In genomic region chr5:57113486-57113885, GRCh38 we compare ENCODE assay signal across 15 cellular contexts.
A peak's percentile ranks its signal among the peaks of the same experiment; 100 is the strongest.
DNase-seq lines count a peak whose midpoint lies in the region; ATAC-seq and TF ChIP-seq lines count a peak whose summit lies in the region.
"Had no signal": no experiment of that assay in that cellular context is flagged by ENCODE, and none has a peak within 500 bp of the region (broad histone marks: within the 10 kb centered on the region; RNA-seq: fewer than 3 reads in every experiment).

No MANE protein-coding gene starts in this region.

- H3K36me3 Mint-ChIP-seq in T-helper 17 cell (ENCODE audit: low read depth), result no peaks in the 10 kb centered on the region
- H3K36me3 Mint-ChIP-seq: CD14-positive monocyte; CD4-positive, alpha-beta memory T cell had no signal

- no peak overlapping the region for H3K4ac ChIP-seq in mesendoderm (ENCODE audit: low read depth, low read length)

- H3K79me1 ChIP-seq in mesendoderm (ENCODE audit: low read length), result no peaks in the 10 kb centered on the region

- H3K27me3 Mint-ChIP-seq in T-helper 17 cell, result no peaks in the 10 kb centered on the region

- no peak overlapping the region for H2BK15ac ChIP-seq in mesendoderm (replicated peaks; ENCODE audit: low read depth)

- H3K4me1 ChIP-seq in mesendoderm (ENCODE audit: control insufficient read depth, low read depth, low read length), result no peaks in the 10 kb centered on the region
- H3K4me1 ChIP-seq: BLaER1 had no signal

- no peaks in the 10 kb centered on the region for H3K9me3 ChIP-seq in T-helper 17 cell (ENCODE audit: control insufficient read depth, low read length, poor library complexity, severe bottlenecking)
- H3K9me3 ChIP-seq: BLaER1 had no signal

- H4K5ac ChIP-seq in mesendoderm (ENCODE audit: low read length), result no peak overlapping the region

- H2BK5ac ChIP-seq in mesendoderm (ENCODE audit: low read length), result no peak overlapping the region

- H3K4me1 Mint-ChIP-seq in T-helper 17 cell, result peaks cover 12% of the 10 kb centered on the region
- H3K4me1 Mint-ChIP-seq: CD14-positive monocyte, H9 had no signal

- no peak overlapping the region for H3K9ac ChIP-seq in mesendoderm (ENCODE audit: low read length)
- H3K9ac ChIP-seq: BLaER1 had no signal

- H3K56ac ChIP-seq in mesendoderm (ENCODE audit: low read length), result no peak overlapping the region

- TF ChIP-seq CTCF in foreskin fibroblast (IDR thresholded peaks at IDR 0.05; ENCODE audit: low read depth, low read length) (no peak), retinal pigment epithelial cell (conservative IDR thresholded peaks at IDR 0.05; ENCODE audit: low read depth, low read length) (no peak)

- H3K4me3 Mint-ChIP-seq in T-helper 17 cell, result no peak overlapping the region
- H3K4me3 Mint-ChIP-seq: CD14-positive monocyte; CD4-positive, alpha-beta memory T cell; H9 had no signal

- H3K27ac ChIP-seq in mesendoderm (ENCODE audit: low read depth, low read length), result no peak overlapping the region
- H3K27ac ChIP-seq: BLaER1 had no signal

- H2BK120ac ChIP-seq in mesendoderm (ENCODE audit: low read depth, low read length), result no peak overlapping the region

- DNase-seq in T-helper 17 cell (no peak), foreskin fibroblast (peak; percentile 2 to 17), retinal pigment epithelial cell (ENCODE audit: low read depth) (peak; percentile 83), SKM-1 treated with dmso at 0.1 percent for 144 hours (lab: John Stamatoyannopoulos, UW; ENCODE audit: unreplicated experiment) (no peak), mesendoderm (no peak)
- DNase-seq: CD4-positive, alpha-beta memory T cell; DMS153; DMS79; GDM1; H9; IMR-90 had no signal

- H3K27me3 ChIP-seq in mesendoderm (ENCODE audit: insufficient read depth, low read length, poor library complexity), result no peaks in the 10 kb centered on the region
- H3K27me3 ChIP-seq: BLaER1 had no signal

- H4K8ac ChIP-seq in mesendoderm (ENCODE audit: low read depth, low read length), result no peak overlapping the region

- H2AK5ac ChIP-seq in mesendoderm (ENCODE audit: low read length), result no peak overlapping the region

- H3K36me3 ChIP-seq in mesendoderm (ENCODE audit: control insufficient read depth, insufficient read depth, low read length), result no peaks in the 10 kb centered on the region
- H3K36me3 ChIP-seq: BLaER1 had no signal

- no peak overlapping the region for H3K4me2 ChIP-seq in mesendoderm (ENCODE audit: low read length)
- H3K4me2 ChIP-seq: BLaER1 had no signal

- no peak overlapping the region for H3K23ac ChIP-seq in mesendoderm (ENCODE audit: low read length)

- peak overlapping the region; percentile 56 for H3K27ac Mint-ChIP-seq in T-helper 17 cell
- H3K27ac Mint-ChIP-seq: CD14-positive monocyte; CD4-positive, alpha-beta memory T cell; H9 had no signal

- no peak overlapping the region for H3K18ac ChIP-seq in mesendoderm (ENCODE audit: low read length)

- ATAC-seq in T-helper 17 cell, result no peak
- ATAC-seq in esophagus mucosa, result peak; percentile 72
- ATAC-seq in GM21786 (IDR thresholded peaks at IDR 0.05; ENCODE audit: unreplicated experiment), result no peak

- H3K79me2 ChIP-seq in mesendoderm (ENCODE audit: control insufficient read depth, insufficient read depth, low read length), result no peaks in the 10 kb centered on the region

- no peak overlapping the region for H3K4me3 ChIP-seq in foreskin fibroblast (ENCODE audit: low read depth in 1 of 2, low read length in 2 of 2)
- H3K4me3 ChIP-seq in retinal pigment epithelial cell (ENCODE audit: low read length), result no peak overlapping the region
- H3K4me3 ChIP-seq in mesendoderm (ENCODE audit: low read length), result no peak overlapping the region
- H3K4me3 ChIP-seq: BLaER1 had no signal

Comparison
In these comparisons a context has a peak if more than half of its experiments do, and no peak if none do; other contexts are left out.
1. DNase-seq: peak in foreskin fibroblast (2 of 2) and retinal pigment epithelial cell (single experiment); none in T-helper 17 cell (0 of 3), SKM-1 treated with dmso at 0.1 percent for 144 hours (single experiment) and mesendoderm (single experiment).